In the genomic region with DNA sequence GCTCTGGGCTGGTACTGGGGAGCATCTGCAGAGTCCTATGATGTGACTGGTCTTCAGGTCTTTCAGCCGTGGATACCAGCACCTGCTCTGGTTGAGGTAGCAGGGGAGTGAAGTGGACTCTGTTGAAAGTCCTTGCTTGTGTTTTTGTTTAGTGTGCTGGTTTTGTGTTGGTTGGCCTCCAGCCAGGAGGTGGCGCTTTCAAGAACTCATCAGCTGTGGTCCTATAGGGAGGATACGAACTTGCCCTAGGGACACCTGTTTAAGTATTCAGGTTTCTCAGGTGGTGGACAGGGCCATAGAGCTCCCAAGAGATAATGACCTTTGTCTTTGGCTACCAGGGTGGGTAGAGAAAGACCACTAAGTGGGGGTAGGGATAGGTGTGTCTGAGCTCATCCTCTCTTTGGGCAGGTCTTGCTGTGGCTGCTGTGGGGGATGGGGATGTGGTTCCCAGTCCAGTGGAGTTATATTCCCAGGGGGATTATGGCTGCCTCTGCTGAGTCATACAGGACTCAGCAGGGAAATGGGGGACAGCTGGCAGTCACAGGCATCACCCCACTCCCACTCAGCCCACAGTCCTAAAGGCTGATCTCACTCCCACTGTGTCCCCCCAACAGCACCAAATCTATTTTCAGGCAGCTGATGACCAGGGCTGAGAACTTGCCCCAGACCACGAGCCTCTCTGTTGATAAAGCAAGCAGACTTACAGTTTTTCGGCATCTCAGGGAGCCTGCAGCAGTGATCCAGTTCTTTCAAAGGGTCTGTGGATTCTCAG, we compare ENCODE assay signal across 1 cellular context.
TF ChIP-seq lines count a peak whose summit lies in the region.

No MANE protein-coding gene starts in this region.

TF ChIP-seq in HCT116, 20 proteins besides CTCF, POLR2A, EP300 and RAD21:
- TF ChIP-seq POLR2AphosphoS5 (IDR thresholded peaks at IDR 0.05; ENCODE audit: low read depth, low read length), result no peak
- TF ChIP-seq FOSL1 (IDR thresholded peaks at IDR 0.05; ENCODE audit: low read depth), result no peak
- TF ChIP-seq REST (IDR thresholded peaks at IDR 0.05; ENCODE audit: low read depth), result no peak
- no peak for TF ChIP-seq CEBPB (IDR thresholded peaks at IDR 0.05; ENCODE audit: low read depth)
- no peak for TF ChIP-seq ZBTB33 (IDR thresholded peaks at IDR 0.05; ENCODE audit: extremely low read depth, insufficient replicate concordance, low read length)
- no peak for TF ChIP-seq ZFX (IDR thresholded peaks at IDR 0.05)
- TF ChIP-seq ZNF274 (IDR thresholded peaks at IDR 0.05; ENCODE audit: low read depth, low read length), result no peak
- no peak for TF ChIP-seq EZH2 (IDR thresholded peaks at IDR 0.05)
- no peak for TF ChIP-seq EZH2phosphoT487 (IDR thresholded peaks at IDR 0.05; ENCODE audit: borderline replicate concordance)
- TF ChIP-seq EGR1 (IDR thresholded peaks at IDR 0.05; ENCODE audit: low read depth), result no peak
- no peak for TF ChIP-seq YY1 (IDR thresholded peaks at IDR 0.05; ENCODE audit: extremely low read depth, insufficient replicate concordance, low read depth, low read length)
- TF ChIP-seq TCF7L2 (IDR thresholded peaks at IDR 0.05; ENCODE audit: borderline replicate concordance, extremely low read depth, insufficient read depth, insufficient read length), result no peak
- TF ChIP-seq CBX3 (IDR thresholded peaks at IDR 0.05; ENCODE audit: low read depth), result no peak
- TF ChIP-seq SIN3A (IDR thresholded peaks at IDR 0.05; ENCODE audit: low read depth), result no peak
- no peak for TF ChIP-seq ELF1 (IDR thresholded peaks at IDR 0.05; ENCODE audit: borderline replicate concordance, low read depth)
- no peak for TF ChIP-seq MAX (IDR thresholded peaks at IDR 0.05)
- TF ChIP-seq SP1 (IDR thresholded peaks at IDR 0.05; ENCODE audit: low read depth), result no peak
- no peak for TF ChIP-seq SRF (IDR thresholded peaks at IDR 0.05; ENCODE audit: low read depth)
- TF ChIP-seq, protein P1, sequence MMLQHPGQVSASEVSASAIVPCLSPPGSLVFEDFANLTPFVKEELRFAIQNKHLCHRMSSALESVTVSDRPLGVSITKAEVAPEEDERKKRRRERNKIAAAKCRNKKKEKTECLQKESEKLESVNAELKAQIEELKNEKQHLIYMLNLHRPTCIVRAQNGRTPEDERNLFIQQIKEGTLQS (IDR thresholded peaks at IDR 0.05), result no peak
